ENCODE assay signal across 8 cellular contexts in the genomic region with DNA sequence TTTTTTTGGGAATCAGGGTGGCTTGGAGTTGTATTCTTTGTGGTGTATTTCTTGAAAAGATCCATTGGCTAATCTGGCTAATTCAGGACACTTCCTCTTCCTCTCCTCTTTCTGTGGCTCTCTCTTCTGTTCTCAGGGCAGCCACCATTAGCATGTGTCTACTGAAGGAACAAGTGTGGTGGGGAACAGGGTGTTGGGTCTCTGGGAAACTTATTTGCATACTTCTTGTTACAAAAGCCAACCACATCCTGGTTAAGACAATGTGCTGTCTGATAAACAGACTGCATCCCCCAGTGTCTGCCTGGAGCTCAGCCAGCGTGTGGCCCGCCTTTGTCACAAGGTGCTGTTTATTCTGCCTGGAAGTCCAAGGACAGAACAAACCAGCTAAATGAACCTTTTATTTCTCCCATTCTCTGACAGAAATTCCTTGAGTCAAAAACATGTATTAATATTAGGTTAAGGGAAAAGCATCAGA.
A peak's percentile ranks its signal among the peaks of the same experiment; 100 is the strongest.
DNase-seq lines count a peak whose midpoint lies in the region; ATAC-seq, FAIRE-seq and TF ChIP-seq lines count a peak whose summit lies in the region.

No MANE protein-coding gene starts in this region.

- no peaks in the 10 kb centered on the region for H3K79me1 ChIP-seq in H1 (ENCODE audit: low read depth, low read length)

- H3K27me3 ChIP-seq in H1 (replicated peaks in 1 of 4; ENCODE audit: control insufficient read depth in 3 of 4, extremely low read depth in 1 of 4, insufficient read depth in 3 of 4, low read length in 3 of 4) (no peaks in the 10 kb centered on the region), foreskin keratinocyte (no peaks in the 10 kb centered on the region)

- no peak overlapping the region for H3K27ac ChIP-seq in H1 (ENCODE audit: low read depth, low read length)
- peak overlapping the region; percentile 40 for H3K27ac ChIP-seq in substantia nigra (ENCODE audit: low read depth, low read length, poor library complexity, severe bottlenecking)
- H3K27ac ChIP-seq in foreskin keratinocyte: no peak overlapping the region

- DNase-seq in GM12865 (ENCODE audit: low read depth): peak; percentile 90
- DNase-seq in Kasumi-1 (lab: John Stamatoyannopoulos, UW): peak; percentile 98
- peak; percentile 17 to 27 for DNase-seq in activated CD4-positive, alpha-beta T cell treated with anti-CD3 and anti-CD28 coated beads, Interleukin-2, amount 50 U/mL, for 4 hours
- DNase-seq in H1 (ENCODE audit: low read depth in 1 of 2, low spot score in 2 of 2): peak; percentile 31 to 51
- DNase-seq in midbrain (lab: John Stamatoyannopoulos, UW): peak; percentile 69
- DNase-seq in substantia nigra (lab: John Stamatoyannopoulos, UW): peak in 45 of 49 donors; percentile 4 to 80 (median 46)
- DNase-seq in foreskin keratinocyte: no peak

- no peak overlapping the region for H3K18ac ChIP-seq in H1 (ENCODE audit: extremely low read depth, low read length)

- CTCF ChIA-PET in H1 (lab: Charles Lee; ENCODE audit: partially characterized antibody): interaction anchor here (0.7 to 1.3 kb wide), 4 partner anchors 22 to 497 kb away, joined by 3 read pairs; no protein-coding TSS in a partner anchor

- no peaks in the 10 kb centered on the region for H3K79me2 ChIP-seq in H1 (ENCODE audit: control insufficient read depth in 1 of 2, insufficient read depth in 2 of 2, low read length in 2 of 2)

- 25% methylated on average over 2 of the region's 2 CpGs; no CpG with 5 or more reads in 1 of the 2 experiments for WGBS in H1 (ENCODE audit: extremely low coverage in 1 of 2, insufficient coverage in 1 of 2, insufficient read length in 1 of 2, insufficient replicate concordance in 2 of 2, low coverage in 1 of 2, low lambda C conversion rate in 2 of 2, missing lambda C conversion rate in 1 of 2), 2 experiments

- peak; percentile 100 for ATAC-seq in GM21786 (IDR thresholded peaks at IDR 0.05; ENCODE audit: unreplicated experiment)
- ATAC-seq in foreskin keratinocyte: no peak

- no peak for TF ChIP-seq POLR2A in H1 (IDR thresholded peaks at IDR 0.05; ENCODE audit: control extremely low read depth in 1 of 2, low read depth in 2 of 2, low read length in 2 of 2)

- H3K23me2 ChIP-seq in H1 (ENCODE audit: low read depth, low read length): no peaks in the 10 kb centered on the region

- no peak overlapping the region for H4K8ac ChIP-seq in H1 (ENCODE audit: extremely low read depth, insufficient read depth, low read length)

- no peak overlapping the region for H2BK12ac ChIP-seq in H1 (ENCODE audit: low read depth, low read length)

- no peak overlapping the region for H2BK120ac ChIP-seq in H1 (replicated peaks; ENCODE audit: low read depth, low read length)

- TF ChIP-seq CTCF in GM12865 (IDR thresholded peaks at IDR 0.05; ENCODE audit: insufficient read depth, low read depth, low read length, missing control alignments) (no peak), H1 (IDR thresholded peaks at IDR 0.05; ENCODE audit: control extremely low read depth in 1 of 3, insufficient read depth in 1 of 3, low read depth in 1 of 3, low read length in 3 of 3) (no peak), foreskin keratinocyte (conservative IDR thresholded peaks at IDR 0.05) (no peak)

- POLR2A ChIA-PET in H1 (lab: Charles Lee; ENCODE audit: partially characterized antibody): no interaction called here

- no peak overlapping the region; the same call in 1 of the 2 replicates for H2BK5ac ChIP-seq in H1 (ENCODE audit: low read depth, low read length)

- no peak overlapping the region for H2BK15ac ChIP-seq in H1 (ENCODE audit: low read length)

- no peak overlapping the region for H2AFZ ChIP-seq in H1 (ENCODE audit: low read length)

- H2BK20ac ChIP-seq in H1 (ENCODE audit: low read length): no peak overlapping the region

- H2AK5ac ChIP-seq in H1 (ENCODE audit: low read depth, low read length): no peak overlapping the region

- TF ChIP-seq RAD21 in H1 (IDR thresholded peaks at IDR 0.05 in 1 of 2, conservative IDR thresholded peaks at IDR 0.05 in 1 of 2; ENCODE audit: low read depth in 2 of 2, low read length in 2 of 2): no peak

- H4K5ac ChIP-seq in H1 (ENCODE audit: insufficient read length, low read depth, low read length): no peak overlapping the region

- no peaks in the 10 kb centered on the region for H3K9me3 ChIP-seq in H1 (ENCODE audit: insufficient read depth in 2 of 2, low read depth in 1 of 2, low read length in 1 of 2)

- H3K4me3 ChIP-seq in GM12865 (ENCODE audit: low read depth, low read length) (no peak overlapping the region), H1 (ENCODE audit: extremely low read depth in 1 of 4, insufficient read depth in 2 of 4, low read depth in 3 of 4, low read length in 4 of 4) (no peak overlapping the region)

- no peak overlapping the region for H4K91ac ChIP-seq in H1 (replicated peaks; ENCODE audit: insufficient read length, low read length)

- TF ChIP-seq EP300 in H1 (IDR thresholded peaks at IDR 0.05; ENCODE audit: borderline replicate concordance in 1 of 2, low read depth in 2 of 2, low read length in 2 of 2): no peak

- no peaks in the 10 kb centered on the region for H3K36me3 ChIP-seq in H1 (ENCODE audit: control insufficient read depth in 2 of 4, insufficient read depth in 4 of 4, low read length in 3 of 4)

- peak; percentile 69 for FAIRE-seq in H1 (lab: Jason Lieb, UNC)

- no peaks in the 10 kb centered on the region for H4K20me1 ChIP-seq in H1 (replicated peaks in 1 of 2; ENCODE audit: control insufficient read depth in 1 of 2, insufficient read depth in 2 of 2, low read length in 2 of 2)

- H3K9ac ChIP-seq in H1 (replicated peaks in 1 of 4; ENCODE audit: extremely low read depth in 1 of 4, low read depth in 3 of 4, low read length in 3 of 4): no peak overlapping the region

- H3K23ac ChIP-seq in H1 (ENCODE audit: insufficient read length): no peak overlapping the region

- H3K4me2 ChIP-seq in H1 (ENCODE audit: insufficient read depth in 1 of 2, low read depth in 2 of 2, low read length in 2 of 2): 0 out of 4 replicates have a peak overlapping the region, but pooled peaks of 1 of the 2 experiments have one; percentile 5

- H3K4ac ChIP-seq in H1 (replicated peaks; ENCODE audit: insufficient read length, low read depth, low read length): no peak overlapping the region

- H3K14ac ChIP-seq in H1 (ENCODE audit: insufficient read length): no peak overlapping the region

- no peak overlapping the region for H3K56ac ChIP-seq in H1 (replicated peaks; ENCODE audit: insufficient read length, low read depth, low read length)

- H3K4me1 ChIP-seq in H1 (replicated peaks in 1 of 4; ENCODE audit: control insufficient read depth in 3 of 4, insufficient read depth in 4 of 4, low read length in 3 of 4) (peaks cover 0 to 11% (median 2%) of the 10 kb centered on the region in 4 experiments; a peak in 2 of 7 replicates), foreskin keratinocyte (peaks cover 10% of the 10 kb centered on the region)

TF ChIP-seq in H1, 55 proteins besides CTCF, POLR2A, EP300 and RAD21:
- no peak for TF ChIP-seq BCL11A (IDR thresholded peaks at IDR 0.05; ENCODE audit: low read depth in 2 of 2, low read length in 2 of 2)
- peak; percentile 47; the same call in 1 of the 2 replicates for TF ChIP-seq YY1 (IDR thresholded peaks at IDR 0.05; ENCODE audit: low read depth, low read length)
- no peak for TF ChIP-seq JUND (IDR thresholded peaks at IDR 0.05; ENCODE audit: low read length)
- TF ChIP-seq, protein P1, sequence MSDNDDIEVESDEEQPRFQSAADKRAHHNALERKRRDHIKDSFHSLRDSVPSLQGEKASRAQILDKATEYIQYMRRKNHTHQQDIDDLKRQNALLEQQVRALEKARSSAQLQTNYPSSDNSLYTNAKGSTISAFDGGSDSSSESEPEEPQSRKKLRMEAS (IDR thresholded peaks at IDR 0.05): peak; percentile 54; the same call in 1 of the 2 replicates
- no peak for TF ChIP-seq FOSL1 (IDR thresholded peaks at IDR 0.05; ENCODE audit: insufficient read depth, low read depth, low read length)
- TF ChIP-seq GTF2F1 (IDR thresholded peaks at IDR 0.05; ENCODE audit: borderline replicate concordance, low read depth, low read length): no peak
- TF ChIP-seq HDAC2 (IDR thresholded peaks at IDR 0.05; ENCODE audit: borderline replicate concordance in 1 of 2, low read depth in 2 of 2, low read length in 2 of 2): 0 out of 4 replicates have a peak, but pooled peaks of 1 of the 2 experiments have one; percentile 53
TF ChIP-seq in H1: peak in this region for 3.

Comparison
In these comparisons a context has a peak if more than half of its experiments do, and no peak if none do; other contexts are left out.
1. DNase-seq: peak in GM12865 (single experiment), Kasumi-1 (2 of 2), activated CD4-positive, alpha-beta T cell treated with anti-CD3 and anti-CD28 coated beads, Interleukin-2, amount 50 U/mL, for 4 hours (2 of 2), H1 (2 of 2), midbrain (single experiment) and substantia nigra (45 of 49); none in foreskin keratinocyte (0 of 2).